Comparison of ENCODE assay signal across 25 cellular contexts in genomic region chr3:156635034-156635433, GRCh38.
"Had no signal": no experiment of that assay in that cellular context is flagged by ENCODE, and none has a peak within 500 bp of the region (broad histone marks: within the 10 kb centered on the region; RNA-seq: fewer than 3 reads in every experiment).

No MANE protein-coding gene starts in this region.

- H3K27ac Mint-ChIP-seq: activated naive CD4-positive, alpha-beta T cell treated with anti-CD3 and anti-CD28 coated beads, Interleukin-2, amount 50 U/mL, for 72 hours; immature natural killer cell; mesothelial cell of epicardium; natural killer cell treated with Interleukin-12 subunit alpha and Interleukin-12 subunit beta and Interleukin-15 and Interleukin-18, amount 100 ng/mL, for 72 hours; T-helper 2 cell treated with Interferon-gamma antibody and Interleukin-4, amounts not matched to agents 5 μg/mL and 100 μg/mL, for 36 hours had no signal

- H3K27ac ChIP-seq: hepatocyte, psoas muscle, right atrium auricular region, stomach, suprapubic skin, transverse colon, uterus, VCaP had no signal

- DNase-seq: activated gamma-delta T cell treated with Interleukin-2 at 50 U/mL for 16 hours; activated T-cell treated with anti-CD3 and anti-CD28 coated beads, Interleukin-2, amount 50 U/mL, for 1 hour; effector memory CD4-positive, alpha-beta T cell; foreskin melanocyte; immature natural killer cell; psoas muscle; stomach; transverse colon; uterus had no signal

- H3K36me3 Mint-ChIP-seq: activated naive CD4-positive, alpha-beta T cell treated with anti-CD3 and anti-CD28 coated beads, Interleukin-2, amount 50 U/mL, for 72 hours; immature natural killer cell; mesothelial cell of epicardium; natural killer cell treated with Interleukin-12 subunit alpha and Interleukin-12 subunit beta and Interleukin-15 and Interleukin-18, amount 100 ng/mL, for 72 hours had no signal

- H3K4me1 ChIP-seq: right atrium auricular region, uterus had no signal

- H3K79me2 ChIP-seq: hepatocyte had no signal

- H3K4me3 Mint-ChIP-seq: central memory CD8-positive, alpha-beta T cell; immature natural killer cell; mesothelial cell of epicardium; natural killer cell treated with Interleukin-12 subunit alpha and Interleukin-12 subunit beta and Interleukin-15 and Interleukin-18, amount 100 ng/mL, for 72 hours; T-helper 2 cell treated with Interferon-gamma antibody and Interleukin-4, amounts not matched to agents 5 μg/mL and 100 μg/mL, for 36 hours had no signal

- H2AFZ ChIP-seq: hepatocyte had no signal

- H3K36me3 ChIP-seq: right atrium auricular region, stomach, suprapubic skin, transverse colon, uterus had no signal

- H3K4me1 Mint-ChIP-seq: central memory CD8-positive, alpha-beta T cell; immature natural killer cell had no signal

- H3K9me3 Mint-ChIP-seq: activated naive CD4-positive, alpha-beta T cell treated with anti-CD3 and anti-CD28 coated beads, Interleukin-2, amount 50 U/mL, for 72 hours; central memory CD8-positive, alpha-beta T cell; immature natural killer cell; mesothelial cell of epicardium; natural killer cell treated with Interleukin-12 subunit alpha and Interleukin-12 subunit beta and Interleukin-15 and Interleukin-18, amount 100 ng/mL, for 72 hours; T-helper 2 cell treated with Interferon-gamma antibody and Interleukin-4, amounts not matched to agents 5 μg/mL and 100 μg/mL, for 36 hours had no signal

- FAIRE-seq: astrocyte, colon, endothelial cell of umbilical vein had no signal

- H3K4me3 ChIP-seq: hepatocyte, lung, psoas muscle, right atrium auricular region, stomach, suprapubic skin, transverse colon, uterus had no signal

- H3K27me3 ChIP-seq: hepatocyte, right atrium auricular region, stomach, suprapubic skin, transverse colon, uterus had no signal

- ATAC-seq: activated CD4-positive, CD25-positive, alpha-beta regulatory T cell treated with anti-CD3 and anti-CD28 coated beads, Interleukin-2, amount 50 U/mL, for 24 hours; activated naive CD4-positive, alpha-beta T cell treated with anti-CD3 and anti-CD28 coated beads, Interleukin-2, amount 50 U/mL, for 72 hours; esophagus mucosa; left lobe of liver; natural killer cell treated with Interleukin-12 subunit alpha and Interleukin-12 subunit beta and Interleukin-15 and Interleukin-18, amount 100 ng/mL, for 72 hours; psoas muscle had no signal

- H3K4me2 ChIP-seq: hepatocyte had no signal

- H3K9me3 ChIP-seq: psoas muscle, right atrium auricular region, stomach, suprapubic skin, transverse colon, uterus had no signal

- H3K27me3 Mint-ChIP-seq: central memory CD8-positive, alpha-beta T cell; natural killer cell treated with Interleukin-12 subunit alpha and Interleukin-12 subunit beta and Interleukin-15 and Interleukin-18, amount 100 ng/mL, for 72 hours had no signal
